In the genomic region with DNA sequence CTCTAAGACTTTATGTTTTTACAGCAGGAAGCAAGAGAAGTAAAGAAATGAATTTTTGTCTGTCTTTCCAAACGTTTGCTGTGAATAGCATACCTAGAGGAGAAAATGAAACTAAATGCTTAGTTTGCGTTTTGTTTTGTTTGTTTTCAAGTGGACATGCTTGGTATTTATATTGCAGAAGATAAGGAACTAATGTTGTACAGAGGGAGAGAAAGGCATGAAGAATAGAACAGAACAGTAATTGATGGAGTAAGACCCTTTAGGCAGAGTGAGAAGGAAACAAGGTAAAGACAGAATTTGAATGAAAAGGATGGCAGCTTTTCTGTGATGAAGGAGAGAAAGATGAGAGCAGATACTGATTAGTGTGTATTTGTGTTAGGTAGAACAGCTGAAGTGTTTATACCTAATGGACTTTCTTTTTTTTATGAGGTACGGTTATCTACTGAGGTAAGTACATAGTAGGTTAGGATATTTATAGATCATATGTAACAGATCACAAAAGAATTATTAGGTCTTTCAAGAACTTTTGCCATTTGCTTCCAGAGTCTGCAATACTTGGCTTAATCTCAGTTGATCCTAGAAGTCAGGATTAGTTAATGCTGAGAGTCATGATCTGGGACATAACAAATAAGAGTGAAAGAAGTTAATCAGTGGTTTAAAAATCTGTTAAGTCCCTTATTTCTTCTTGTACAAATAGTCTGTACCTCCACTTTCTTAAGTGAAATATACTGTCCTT, we compare ENCODE assay signal across 8 cellular contexts. TPM values are rescaled to one million over a fixed set of nuclear protein-coding genes. Genes with fewer than 3 reads are reported as not detected.
DNase-seq lines count a peak whose midpoint lies in the region; ATAC-seq and TF ChIP-seq lines count a peak whose summit lies in the region.

No MANE protein-coding gene starts in this region.

- H3K27ac Mint-ChIP-seq in natural killer cell treated with Interleukin-12 subunit alpha and Interleukin-12 subunit beta and Interleukin-15 and Interleukin-18, amount 100 ng/mL, for 72 hours, result peak overlapping the region; percentile 5 to 36

- peak; percentile 73 for ATAC-seq in GM19025 (IDR thresholded peaks at IDR 0.05; ENCODE audit: low read depth, unreplicated experiment)
- ATAC-seq in HG03442 (IDR thresholded peaks at IDR 0.05; ENCODE audit: unreplicated experiment), result peak; percentile 74
- no peak for ATAC-seq in natural killer cell treated with Interleukin-12 subunit alpha and Interleukin-12 subunit beta and Interleukin-15 and Interleukin-18, amount 100 ng/mL, for 72 hours
- no peak for ATAC-seq in GM18907 (IDR thresholded peaks at IDR 0.05; ENCODE audit: unreplicated experiment)

- H3K27me3 ChIP-seq in BE2C, result no peaks in the 10 kb centered on the region

- H3K36me3 ChIP-seq in BE2C, result no peaks in the 10 kb centered on the region

- no peak for TF ChIP-seq CTCF in cardiac fibroblast (IDR thresholded peaks at IDR 0.05; ENCODE audit: low read depth, low read length)
- TF ChIP-seq CTCF in BE2C (IDR thresholded peaks at IDR 0.05; ENCODE audit: low read depth, low read length), result no peak

- peak overlapping the region in 1 of 2 donors; percentile 40 for H3K4me3 ChIP-seq in cardiac fibroblast (replicated peaks in 1 of 2; ENCODE audit: low read depth in 2 of 2, low read length in 2 of 2)
- no peak overlapping the region for H3K4me3 ChIP-seq in BE2C (ENCODE audit: low read depth, low read length)

- H3K4me3 Mint-ChIP-seq in natural killer cell treated with Interleukin-12 subunit alpha and Interleukin-12 subunit beta and Interleukin-15 and Interleukin-18, amount 100 ng/mL, for 72 hours, result peak overlapping the region; percentile 79

- DNase-seq in cardiac fibroblast (ENCODE audit: low read depth in 2 of 2), result peak; percentile 36 to 49
- DNase-seq in natural killer cell treated with Interleukin-12 subunit alpha and Interleukin-12 subunit beta and Interleukin-15 and Interleukin-18, amount 100 ng/mL, for 72 hours (ENCODE audit: low spot score), result no peak
- DNase-seq in BE2C, result no peak
- no peak for DNase-seq in NCI-H510A treated with DMSO at 0.1 percent for 48 hours (lab: John Stamatoyannopoulos, UW)
- no peak for DNase-seq in NCI-H345 treated with DMSO at 0.1 percent for 48 hours (lab: John Stamatoyannopoulos, UW; ENCODE audit: unreplicated experiment)

- H3K9me3 Mint-ChIP-seq in natural killer cell treated with Interleukin-12 subunit alpha and Interleukin-12 subunit beta and Interleukin-15 and Interleukin-18, amount 100 ng/mL, for 72 hours, result no peaks in the 10 kb centered on the region

- no peaks in the 10 kb centered on the region for H3K9me3 ChIP-seq in BE2C

- peaks cover 8 to 22% of the 10 kb centered on the region in 2 donors for H3K4me1 Mint-ChIP-seq in natural killer cell treated with Interleukin-12 subunit alpha and Interleukin-12 subunit beta and Interleukin-15 and Interleukin-18, amount 100 ng/mL, for 72 hours (ENCODE audit: low read depth in 2 of 2)

- H3K36me3 Mint-ChIP-seq in natural killer cell treated with Interleukin-12 subunit alpha and Interleukin-12 subunit beta and Interleukin-15 and Interleukin-18, amount 100 ng/mL, for 72 hours, result peaks cover 4% of the 10 kb centered on the region

- no peaks in the 10 kb centered on the region for H3K27me3 Mint-ChIP-seq in natural killer cell treated with Interleukin-12 subunit alpha and Interleukin-12 subunit beta and Interleukin-15 and Interleukin-18, amount 100 ng/mL, for 72 hours

- peaks cover 3% of the 10 kb centered on the region; the same call in 1 of the 2 replicates for H3K4me1 ChIP-seq in BE2C

RNA-seq across cellular contexts. Expression of gene FABP2, which starts 36.9 kb away (rescaled TPM):
- not detected for total RNA-seq in natural killer cell treated with Interleukin-12 subunit alpha and Interleukin-12 subunit beta and Interleukin-15 and Interleukin-18, amount 100 ng/mL, for 72 hours
- polyA plus RNA-seq in BE2C (2012; ENCODE audit: insufficient read depth, insufficient read length, low read depth), result not detected

Comparison
In these comparisons a context has a peak if more than half of its experiments do, and no peak if none do; other contexts are left out.
1. ATAC-seq: peak in GM19025 (single experiment) and HG03442 (single experiment); none in natural killer cell treated with Interleukin-12 subunit alpha and Interleukin-12 subunit beta and Interleukin-15 and Interleukin-18, amount 100 ng/mL, for 72 hours (0 of 2) and GM18907 (single experiment).
2. DNase-seq: peak in cardiac fibroblast (2 of 2); none in natural killer cell treated with Interleukin-12 subunit alpha and Interleukin-12 subunit beta and Interleukin-15 and Interleukin-18, amount 100 ng/mL, for 72 hours (single experiment), BE2C (single experiment), NCI-H510A treated with DMSO at 0.1 percent for 48 hours (single experiment) and NCI-H345 treated with DMSO at 0.1 percent for 48 hours (single experiment).